ENCODE assay signal across 8 cellular contexts in the genomic region with DNA sequence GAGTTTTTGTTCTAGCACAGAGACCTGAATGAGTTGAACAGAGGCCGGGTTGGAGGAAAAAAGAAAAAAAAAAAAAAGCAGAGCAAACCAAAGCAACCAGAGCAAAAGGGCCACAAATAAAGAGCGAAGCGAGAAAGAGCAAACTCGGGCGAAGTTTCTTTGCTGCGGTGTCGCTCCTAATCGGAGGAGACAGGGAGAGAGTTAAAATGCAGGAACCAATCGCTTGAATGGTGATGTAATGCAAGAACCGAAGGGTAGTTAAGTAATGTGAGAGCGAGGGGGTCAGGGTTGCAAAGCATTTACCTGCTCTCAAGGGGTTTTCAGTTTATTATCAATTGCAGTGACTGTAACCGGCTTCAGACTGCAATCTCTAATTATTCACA.
DNase-seq lines count a peak whose midpoint lies in the region; ATAC-seq and FAIRE-seq lines count a peak whose summit lies in the region.

No MANE protein-coding gene starts in this region.

- no peaks in the 10 kb centered on the region for H3K9me3 ChIP-seq in mononuclear cell (ENCODE audit: low read depth, low read length)

- H3K4me1 ChIP-seq in mononuclear cell (ENCODE audit: insufficient read depth, low read length): peaks cover 66% of the 10 kb centered on the region

- peaks cover 21 to 24% of the 10 kb centered on the region in 2 donors for H3K27me3 Mint-ChIP-seq in T-cell

- CTCF ChIA-PET in T-cell (lab: Charles Lee): interaction anchor here in 1 of 2 donors (0.7 kb wide), 1 partner anchor 74 kb away, joined by 5 read pairs; no protein-coding TSS in a partner anchor

- H3K4me3 Mint-ChIP-seq in T-cell: no peak overlapping the region
- no peak overlapping the region for H3K4me3 Mint-ChIP-seq in stimulated activated effector memory CD8-positive, alpha-beta T cell treated with anti-CD3 and anti-CD28 coated beads, Interleukin-12 subunit alpha, Interleukin-12 subunit beta, amount 100 ng/mL, for 72 hours

- H3K4me3 ChIP-seq in mononuclear cell (ENCODE audit: low read length): peak overlapping the region; percentile 57

- no peak for ATAC-seq in T-cell (replicated peaks in 1 of 4)
- ATAC-seq in stimulated activated effector memory CD8-positive, alpha-beta T cell treated with anti-CD3 and anti-CD28 coated beads, Interleukin-12 subunit alpha, Interleukin-12 subunit beta, amount 100 ng/mL, for 72 hours: no peak

- peak; percentile 63 for DNase-seq in Ammon's horn (ENCODE audit: low spot score)
- DNase-seq in NCI-H460 (ENCODE audit: extremely low read depth, low read depth): peak; percentile 45
- no peak for DNase-seq in NCI-H82 treated with DMSO at 0.1 percent for 48 hours (lab: John Stamatoyannopoulos, UW; ENCODE audit: unreplicated experiment)
- DNase-seq in T-cell: no peak
- DNase-seq in stimulated activated effector memory CD8-positive, alpha-beta T cell treated with anti-CD3 and anti-CD28 coated beads, Interleukin-12 subunit alpha, Interleukin-12 subunit beta, amount 100 ng/mL, for 72 hours (ENCODE audit: low spot score in 2 of 2): no peak
- DNase-seq in GM19240 (ENCODE audit: insufficient read length, low spot score): no peak

- peak; percentile 35 for FAIRE-seq in endometrium (lab: Jason Lieb, UNC)

- H3K27me3 ChIP-seq in mononuclear cell (ENCODE audit: insufficient read depth, low read length): no peaks in the 10 kb centered on the region

- POLR2A ChIA-PET in T-cell (lab: Charles Lee): interaction anchor here in 1 of 2 donors (0.6 kb wide), 1 partner anchor 26 kb away, joined by 5 read pairs; no protein-coding TSS in a partner anchor

- no peaks in the 10 kb centered on the region for H3K36me3 Mint-ChIP-seq in T-cell
- H3K36me3 Mint-ChIP-seq in stimulated activated effector memory CD8-positive, alpha-beta T cell treated with anti-CD3 and anti-CD28 coated beads, Interleukin-12 subunit alpha, Interleukin-12 subunit beta, amount 100 ng/mL, for 72 hours: no peaks in the 10 kb centered on the region

- no peaks in the 10 kb centered on the region for H3K9me3 Mint-ChIP-seq in T-cell
- H3K9me3 Mint-ChIP-seq in stimulated activated effector memory CD8-positive, alpha-beta T cell treated with anti-CD3 and anti-CD28 coated beads, Interleukin-12 subunit alpha, Interleukin-12 subunit beta, amount 100 ng/mL, for 72 hours: no peaks in the 10 kb centered on the region

- H3K27ac Mint-ChIP-seq in T-cell: no peak overlapping the region
- H3K27ac Mint-ChIP-seq in stimulated activated effector memory CD8-positive, alpha-beta T cell treated with anti-CD3 and anti-CD28 coated beads, Interleukin-12 subunit alpha, Interleukin-12 subunit beta, amount 100 ng/mL, for 72 hours: no peak overlapping the region

- H3K4me1 Mint-ChIP-seq in T-cell: peaks cover 0 to 5% (median 3%) of the 10 kb centered on the region in 3 donors
- no peaks in the 10 kb centered on the region for H3K4me1 Mint-ChIP-seq in stimulated activated effector memory CD8-positive, alpha-beta T cell treated with anti-CD3 and anti-CD28 coated beads, Interleukin-12 subunit alpha, Interleukin-12 subunit beta, amount 100 ng/mL, for 72 hours

Comparison
In these comparisons a context has a peak if more than half of its experiments do, and no peak if none do; other contexts are left out.
1. DNase-seq: peak in Ammon's horn (single experiment) and NCI-H460 (single experiment); none in NCI-H82 treated with DMSO at 0.1 percent for 48 hours (single experiment), T-cell (0 of 34), stimulated activated effector memory CD8-positive, alpha-beta T cell treated with anti-CD3 and anti-CD28 coated beads, Interleukin-12 subunit alpha, Interleukin-12 subunit beta, amount 100 ng/mL, for 72 hours (0 of 2) and GM19240 (single experiment).